Comparison of ENCODE assay signal across 3 cellular contexts in the genomic region with DNA sequence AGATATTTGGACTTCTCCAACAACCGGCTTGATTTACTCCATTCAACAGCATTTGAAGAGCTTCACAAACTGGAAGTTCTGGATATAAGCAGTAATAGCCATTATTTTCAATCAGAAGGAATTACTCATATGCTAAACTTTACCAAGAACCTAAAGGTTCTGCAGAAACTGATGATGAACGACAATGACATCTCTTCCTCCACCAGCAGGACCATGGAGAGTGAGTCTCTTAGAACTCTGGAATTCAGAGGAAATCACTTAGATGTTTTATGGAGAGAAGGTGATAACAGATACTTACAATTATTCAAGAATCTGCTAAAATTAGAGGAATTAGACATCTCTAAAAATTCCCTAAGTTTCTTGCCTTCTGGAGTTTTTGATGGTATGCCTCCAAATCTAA.
A peak's percentile ranks its signal among the peaks of the same experiment; 100 is the strongest.
TF ChIP-seq lines count a peak whose summit lies in the region.

No MANE protein-coding gene starts in this region.

TF ChIP-seq in SK-N-SH, 30 proteins besides CTCF, POLR2A, EP300 and RAD21:
- TF ChIP-seq, protein P1, sequence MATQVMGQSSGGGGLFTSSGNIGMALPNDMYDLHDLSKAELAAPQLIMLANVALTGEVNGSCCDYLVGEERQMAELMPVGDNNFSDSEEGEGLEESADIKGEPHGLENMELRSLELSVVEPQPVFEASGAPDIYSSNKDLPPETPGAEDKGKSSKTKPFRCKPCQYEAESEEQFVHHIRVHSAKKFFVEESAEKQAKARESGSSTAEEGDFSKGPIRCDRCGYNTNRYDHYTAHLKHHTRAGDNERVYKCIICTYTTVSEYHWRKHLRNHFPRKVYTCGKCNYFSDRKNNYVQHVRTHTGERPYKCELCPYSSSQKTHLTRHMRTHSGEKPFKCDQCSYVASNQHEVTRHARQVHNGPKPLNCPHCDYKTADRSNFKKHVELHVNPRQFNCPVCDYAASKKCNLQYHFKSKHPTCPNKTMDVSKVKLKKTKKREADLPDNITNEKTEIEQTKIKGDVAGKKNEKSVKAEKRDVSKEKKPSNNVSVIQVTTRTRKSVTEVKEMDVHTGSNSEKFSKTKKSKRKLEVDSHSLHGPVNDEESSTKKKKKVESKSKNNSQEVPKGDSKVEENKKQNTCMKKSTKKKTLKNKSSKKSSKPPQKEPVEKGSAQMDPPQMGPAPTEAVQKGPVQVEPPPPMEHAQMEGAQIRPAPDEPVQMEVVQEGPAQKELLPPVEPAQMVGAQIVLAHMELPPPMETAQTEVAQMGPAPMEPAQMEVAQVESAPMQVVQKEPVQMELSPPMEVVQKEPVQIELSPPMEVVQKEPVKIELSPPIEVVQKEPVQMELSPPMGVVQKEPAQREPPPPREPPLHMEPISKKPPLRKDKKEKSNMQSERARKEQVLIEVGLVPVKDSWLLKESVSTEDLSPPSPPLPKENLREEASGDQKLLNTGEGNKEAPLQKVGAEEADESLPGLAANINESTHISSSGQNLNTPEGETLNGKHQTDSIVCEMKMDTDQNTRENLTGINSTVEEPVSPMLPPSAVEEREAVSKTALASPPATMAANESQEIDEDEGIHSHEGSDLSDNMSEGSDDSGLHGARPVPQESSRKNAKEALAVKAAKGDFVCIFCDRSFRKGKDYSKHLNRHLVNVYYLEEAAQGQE (IDR thresholded peaks at IDR 0.05; ENCODE audit: low read depth, low read length): peak; percentile 63; the same call in 1 of the 2 replicates
- TF ChIP-seq JUND (IDR thresholded peaks at IDR 0.05): no peak

TF ChIP-seq in SK-N-SH treated with all-trans-retinoic acid at 6 μM for 48 hours, 23 proteins besides CTCF, POLR2A, EP300 and RAD21:
- TF ChIP-seq ZFP30 (CRISPR knock-in tag; IDR thresholded peaks at IDR 0.05) (no peak), ZNF565 (CRISPR knock-in tag; conservative IDR thresholded peaks at IDR 0.05; ENCODE audit: low read depth) (no peak), OSR1 (CRISPR knock-in tag; IDR thresholded peaks at IDR 0.05) (no peak), TOX (CRISPR knock-in tag; IDR thresholded peaks at IDR 0.05; ENCODE audit: borderline replicate concordance) (no peak), ARNTL (CRISPR knock-in tag; IDR thresholded peaks at IDR 0.05; ENCODE audit: borderline replicate concordance, low read depth) (no peak), SNAI2 (CRISPR knock-in tag; IDR thresholded peaks at IDR 0.05) (no peak), ESRRG (CRISPR knock-in tag; IDR thresholded peaks at IDR 0.05) (no peak), PPARA (CRISPR knock-in tag; IDR thresholded peaks at IDR 0.05; ENCODE audit: borderline replicate concordance) (no peak), CSDC2 (CRISPR knock-in tag; IDR thresholded peaks at IDR 0.05) (no peak), ZFP3 (CRISPR knock-in tag; IDR thresholded peaks at IDR 0.05) (no peak), RARB (CRISPR knock-in tag; IDR thresholded peaks at IDR 0.05) (no peak), ZNF70 (CRISPR knock-in tag; IDR thresholded peaks at IDR 0.05) (no peak), TCF4 (CRISPR knock-in tag; IDR thresholded peaks at IDR 0.05; ENCODE audit: borderline replicate concordance) (no peak), BACH2 (CRISPR knock-in tag; IDR thresholded peaks at IDR 0.05; ENCODE audit: borderline replicate concordance) (no peak), ZC3H10 (CRISPR knock-in tag; IDR thresholded peaks at IDR 0.05) (no peak), ISL1 (CRISPR knock-in tag; IDR thresholded peaks at IDR 0.05) (no peak)
- TF ChIP-seq, protein P2, sequence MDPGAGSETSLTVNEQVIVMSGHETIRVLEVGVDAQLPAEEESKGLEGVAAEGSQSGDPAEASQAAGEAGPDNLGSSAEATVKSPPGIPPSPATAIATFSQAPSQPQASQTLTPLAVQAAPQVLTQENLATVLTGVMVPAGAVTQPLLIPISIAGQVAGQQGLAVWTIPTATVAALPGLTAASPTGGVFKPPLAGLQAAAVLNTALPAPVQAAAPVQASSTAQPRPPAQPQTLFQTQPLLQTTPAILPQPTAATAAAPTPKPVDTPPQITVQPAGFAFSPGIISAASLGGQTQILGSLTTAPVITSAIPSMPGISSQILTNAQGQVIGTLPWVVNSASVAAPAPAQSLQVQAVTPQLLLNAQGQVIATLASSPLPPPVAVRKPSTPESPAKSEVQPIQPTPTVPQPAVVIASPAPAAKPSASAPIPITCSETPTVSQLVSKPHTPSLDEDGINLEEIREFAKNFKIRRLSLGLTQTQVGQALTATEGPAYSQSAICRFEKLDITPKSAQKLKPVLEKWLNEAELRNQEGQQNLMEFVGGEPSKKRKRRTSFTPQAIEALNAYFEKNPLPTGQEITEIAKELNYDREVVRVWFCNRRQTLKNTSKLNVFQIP (CRISPR knock-in tag; IDR thresholded peaks at IDR 0.05; ENCODE audit: borderline replicate concordance, low read depth): no peak
- TF ChIP-seq, protein P3, sequence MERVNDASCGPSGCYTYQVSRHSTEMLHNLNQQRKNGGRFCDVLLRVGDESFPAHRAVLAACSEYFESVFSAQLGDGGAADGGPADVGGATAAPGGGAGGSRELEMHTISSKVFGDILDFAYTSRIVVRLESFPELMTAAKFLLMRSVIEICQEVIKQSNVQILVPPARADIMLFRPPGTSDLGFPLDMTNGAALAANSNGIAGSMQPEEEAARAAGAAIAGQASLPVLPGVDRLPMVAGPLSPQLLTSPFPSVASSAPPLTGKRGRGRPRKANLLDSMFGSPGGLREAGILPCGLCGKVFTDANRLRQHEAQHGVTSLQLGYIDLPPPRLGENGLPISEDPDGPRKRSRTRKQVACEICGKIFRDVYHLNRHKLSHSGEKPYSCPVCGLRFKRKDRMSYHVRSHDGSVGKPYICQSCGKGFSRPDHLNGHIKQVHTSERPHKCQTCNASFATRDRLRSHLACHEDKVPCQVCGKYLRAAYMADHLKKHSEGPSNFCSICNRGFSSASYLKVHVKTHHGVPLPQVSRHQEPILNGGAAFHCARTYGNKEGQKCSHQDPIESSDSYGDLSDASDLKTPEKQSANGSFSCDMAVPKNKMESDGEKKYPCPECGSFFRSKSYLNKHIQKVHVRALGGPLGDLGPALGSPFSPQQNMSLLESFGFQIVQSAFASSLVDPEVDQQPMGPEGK (CRISPR knock-in tag; IDR thresholded peaks at IDR 0.05; ENCODE audit: borderline replicate concordance): no peak
- TF ChIP-seq, protein P4, sequence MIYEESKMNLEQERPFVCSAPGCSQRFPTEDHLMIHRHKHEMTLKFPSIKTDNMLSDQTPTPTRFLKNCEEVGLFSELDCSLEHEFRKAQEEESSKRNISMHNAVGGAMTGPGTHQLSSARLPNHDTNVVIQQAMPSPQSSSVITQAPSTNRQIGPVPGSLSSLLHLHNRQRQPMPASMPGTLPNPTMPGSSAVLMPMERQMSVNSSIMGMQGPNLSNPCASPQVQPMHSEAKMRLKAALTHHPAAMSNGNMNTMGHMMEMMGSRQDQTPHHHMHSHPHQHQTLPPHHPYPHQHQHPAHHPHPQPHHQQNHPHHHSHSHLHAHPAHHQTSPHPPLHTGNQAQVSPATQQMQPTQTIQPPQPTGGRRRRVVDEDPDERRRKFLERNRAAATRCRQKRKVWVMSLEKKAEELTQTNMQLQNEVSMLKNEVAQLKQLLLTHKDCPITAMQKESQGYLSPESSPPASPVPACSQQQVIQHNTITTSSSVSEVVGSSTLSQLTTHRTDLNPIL (CRISPR knock-in tag; IDR thresholded peaks at IDR 0.05; ENCODE audit: low read depth): no peak

TF ChIP-seq in GM12878, 131 proteins besides CTCF, POLR2A, EP300 and RAD21:
- TF ChIP-seq SMARCA5 (IDR thresholded peaks at IDR 0.05) (no peak), ETV6 (conservative IDR thresholded peaks at IDR 0.05 in 1 of 2, IDR thresholded peaks at IDR 0.05 in 1 of 2; ENCODE audit: borderline replicate concordance in 1 of 2, low read depth in 1 of 2) (no peak), ZNF274 (IDR thresholded peaks at IDR 0.05; ENCODE audit: insufficient read depth, insufficient read length) (no peak)
- TF ChIP-seq, protein P1 (IDR thresholded peaks at IDR 0.05; ENCODE audit: low read depth, low read length): peak; percentile 61
- TF ChIP-seq, protein P5, sequence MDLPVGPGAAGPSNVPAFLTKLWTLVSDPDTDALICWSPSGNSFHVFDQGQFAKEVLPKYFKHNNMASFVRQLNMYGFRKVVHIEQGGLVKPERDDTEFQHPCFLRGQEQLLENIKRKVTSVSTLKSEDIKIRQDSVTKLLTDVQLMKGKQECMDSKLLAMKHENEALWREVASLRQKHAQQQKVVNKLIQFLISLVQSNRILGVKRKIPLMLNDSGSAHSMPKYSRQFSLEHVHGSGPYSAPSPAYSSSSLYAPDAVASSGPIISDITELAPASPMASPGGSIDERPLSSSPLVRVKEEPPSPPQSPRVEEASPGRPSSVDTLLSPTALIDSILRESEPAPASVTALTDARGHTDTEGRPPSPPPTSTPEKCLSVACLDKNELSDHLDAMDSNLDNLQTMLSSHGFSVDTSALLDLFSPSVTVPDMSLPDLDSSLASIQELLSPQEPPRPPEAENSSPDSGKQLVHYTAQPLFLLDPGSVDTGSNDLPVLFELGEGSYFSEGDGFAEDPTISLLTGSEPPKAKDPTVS (IDR thresholded peaks at IDR 0.05; ENCODE audit: low read depth, low read length): no peak
